Comparison of ENCODE assay signal across 3 cellular contexts in genomic region chr6:63022631-63023030, GRCh38.
A peak's percentile ranks its signal among the peaks of the same experiment; 100 is the strongest.
TF ChIP-seq lines count a peak whose summit lies in the region.

No MANE protein-coding gene starts in this region.

TF ChIP-seq in A549, 52 proteins besides CTCF, POLR2A, EP300 and RAD21:
- TF ChIP-seq MAFK (IDR thresholded peaks at IDR 0.05; ENCODE audit: partially characterized antibody) (peak; percentile 50), EHF (CRISPR knock-in tag; IDR thresholded peaks at IDR 0.05) (no peak), MAZ (IDR thresholded peaks at IDR 0.05; ENCODE audit: borderline replicate concordance, low read depth, low read length) (no peak)

TF ChIP-seq in IMR-90, 13 proteins besides CTCF, POLR2A, EP300 and RAD21:
- TF ChIP-seq RCOR1 (IDR thresholded peaks at IDR 0.05; ENCODE audit: insufficient replicate concordance, low read length) (no peak), NFE2L2 (IDR thresholded peaks at IDR 0.05; ENCODE audit: low read depth, low read length) (peak; percentile 56)

TF ChIP-seq in H1, 55 proteins besides CTCF, POLR2A, EP300 and RAD21:
- TF ChIP-seq CTBP2 (IDR thresholded peaks at IDR 0.05; ENCODE audit: borderline replicate concordance, insufficient read depth, insufficient read length, low read length) (no peak), SIN3A (conservative IDR thresholded peaks at IDR 0.05 in 1 of 2, IDR thresholded peaks at IDR 0.05 in 1 of 2; ENCODE audit: low read depth in 1 of 2, low read length in 2 of 2) (no peak), ATF2 (IDR thresholded peaks at IDR 0.05; ENCODE audit: low read length) (no peak), GABPA (IDR thresholded peaks at IDR 0.05; ENCODE audit: borderline replicate concordance, insufficient read depth, low read length) (no peak), PHF8 (conservative IDR thresholded peaks at IDR 0.05; ENCODE audit: low read depth, low read length) (no peak)
